37 cellular contexts compared by ENCODE assay signal in the genomic region with DNA sequence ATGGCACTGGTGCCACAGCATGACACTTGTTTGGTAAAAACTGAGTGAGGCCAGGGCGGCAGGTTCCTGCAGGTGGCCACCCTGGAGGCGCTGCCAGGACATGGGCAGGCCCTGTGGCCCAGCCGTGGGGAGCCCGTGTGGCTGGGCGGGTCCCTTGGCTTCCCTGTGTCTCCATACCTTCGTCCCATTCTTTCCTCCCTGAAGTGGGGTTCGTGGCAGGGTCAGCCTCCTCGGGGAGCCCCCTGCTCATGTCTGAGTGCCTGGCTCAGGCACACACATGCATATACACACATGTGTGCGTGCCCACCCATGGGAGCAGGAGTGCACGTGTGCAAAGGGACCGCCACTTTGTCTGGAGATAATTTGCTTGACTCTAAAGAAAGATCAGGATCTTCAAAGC.
"Had no signal": no experiment of that assay in that cellular context is flagged by ENCODE, and none has a peak within 500 bp of the region (broad histone marks: within the 10 kb centered on the region; RNA-seq: fewer than 3 reads in every experiment).

No MANE protein-coding gene starts in this region.

- H3K4me3 ChIP-seq: adrenal gland, body of pancreas, esophagus muscularis mucosa, gastrocnemius medialis had no signal

- H3K4me3 Mint-ChIP-seq: activated B cell treated with CpG ODN at 0.5 μM for 24 hours; activated CD4-positive, alpha-beta memory T cell treated with anti-CD3 and anti-CD28 coated beads for 36 hours; activated CD4-positive, alpha-beta T cell treated with anti-CD3 and anti-CD28 coated beads for 36 hours; activated CD4-positive, alpha-beta T cell treated with anti-CD3 and anti-CD28 coated beads, Interleukin-2, amount 10 ng/mL, durations not matched to agents 24 days and 14 days; activated CD8-positive, alpha-beta memory T cell treated with anti-CD3 and anti-CD28 coated beads, Interleukin-2, amount 10 ng/mL, durations not matched to agents 7 days and 5 days; activated CD8-positive, alpha-beta T cell treated with anti-CD3 and anti-CD28 coated beads, Interleukin-2, amount 10 ng/mL, durations not matched to agents 7 days and 5 days; activated naive CD4-positive, alpha-beta T cell treated with anti-CD3 and anti-CD28 coated beads for 36 hours; activated naive CD4-positive, alpha-beta T cell treated with anti-CD3 and anti-CD28 coated beads, Interleukin-2, amount 50 U/mL, for 24 hours; activated naive CD8-positive, alpha-beta T cell treated with anti-CD3 and anti-CD28 coated beads for 36 hours; activated naive CD8-positive, alpha-beta T cell treated with anti-CD3 and anti-CD28 coated beads, Interleukin-2, amount 50 U/mL, for 24 hours; activated T-helper 1 cell treated with anti-CD3 and anti-CD28 coated beads, Interleukin-12 subunit alpha, Interleukin-12 subunit beta, Interleukin-2, Interleukin-4 antibody, amounts not matched to agents 30 ng/mL and 10 ng/mL and 1 ng/mL, durations not matched to agents 14 hours and 24 hours and 36 hours; effector memory CD8-positive, alpha-beta T cell; T-helper 17 cell; T-helper 2 cell treated with Interferon-gamma antibody and Interleukin-4, amounts not matched to agents 5 μg/mL and 100 μg/mL, for 36 hours had no signal

- H3K27me3 ChIP-seq: body of pancreas, foreskin keratinocyte, gastrocnemius medialis had no signal

- H3K27me3 Mint-ChIP-seq: activated CD4-positive, alpha-beta T cell treated with anti-CD3 and anti-CD28 coated beads for 36 hours; activated naive CD4-positive, alpha-beta T cell treated with anti-CD3 and anti-CD28 coated beads, Interleukin-2, amount 50 U/mL, for 24 hours; activated naive CD8-positive, alpha-beta T cell treated with anti-CD3 and anti-CD28 coated beads for 36 hours had no signal

- ATAC-seq: activated CD4-positive, alpha-beta T cell treated with anti-CD3 and anti-CD28 coated beads for 36 hours; activated CD4-positive, CD25-positive, alpha-beta regulatory T cell treated with anti-CD3 and anti-CD28 coated beads, Interleukin-2, amount 50 U/mL, for 24 hours; activated CD8-positive, alpha-beta memory T cell treated with anti-CD3 and anti-CD28 coated beads, Interleukin-2, amount 10 ng/mL, durations not matched to agents 7 days and 5 days; activated CD8-positive, alpha-beta T cell treated with anti-CD3 and anti-CD28 coated beads, Interleukin-2, amount 10 ng/mL, durations not matched to agents 7 days and 5 days; activated naive CD8-positive, alpha-beta T cell treated with anti-CD3 and anti-CD28 coated beads, Interleukin-2, amount 50 U/mL, for 24 hours; body of pancreas; effector memory CD8-positive, alpha-beta T cell; foreskin keratinocyte; gastrocnemius medialis; T-helper 17 cell had no signal

- H3K36me3 Mint-ChIP-seq: activated CD4-positive, alpha-beta memory T cell treated with anti-CD3 and anti-CD28 coated beads for 36 hours; activated CD8-positive, alpha-beta memory T cell treated with anti-CD3 and anti-CD28 coated beads, Interleukin-2, amount 10 ng/mL, durations not matched to agents 7 days and 5 days; activated naive CD4-positive, alpha-beta T cell treated with anti-CD3 and anti-CD28 coated beads, Interleukin-2, amount 50 U/mL, for 24 hours; activated naive CD8-positive, alpha-beta T cell treated with anti-CD3 and anti-CD28 coated beads for 36 hours had no signal

- H3K4me1 ChIP-seq: adrenal gland, body of pancreas, esophagus muscularis mucosa, foreskin keratinocyte, gastrocnemius medialis had no signal

- H3K9me3 ChIP-seq: adrenal gland, body of pancreas, esophagus muscularis mucosa, gastrocnemius medialis had no signal

- FAIRE-seq: colon had no signal

- H3K36me3 ChIP-seq: adrenal gland, esophagus muscularis mucosa, gastrocnemius medialis, WERI-Rb-1 had no signal

- H3K9me3 Mint-ChIP-seq: activated B cell treated with CpG ODN at 0.5 μM for 24 hours; activated CD4-positive, alpha-beta memory T cell treated with anti-CD3 and anti-CD28 coated beads for 36 hours; activated CD4-positive, alpha-beta T cell treated with anti-CD3 and anti-CD28 coated beads, Interleukin-2, amount 10 ng/mL, durations not matched to agents 24 days and 14 days; activated naive CD4-positive, alpha-beta T cell treated with anti-CD3 and anti-CD28 coated beads for 36 hours; activated naive CD4-positive, alpha-beta T cell treated with anti-CD3 and anti-CD28 coated beads, Interleukin-2, amount 50 U/mL, for 24 hours; activated naive CD8-positive, alpha-beta T cell treated with anti-CD3 and anti-CD28 coated beads for 36 hours; activated naive CD8-positive, alpha-beta T cell treated with anti-CD3 and anti-CD28 coated beads, Interleukin-2, amount 50 U/mL, for 24 hours; activated T-helper 1 cell treated with anti-CD3 and anti-CD28 coated beads, Interleukin-12 subunit alpha, Interleukin-12 subunit beta, Interleukin-2, Interleukin-4 antibody, amounts not matched to agents 30 ng/mL and 10 ng/mL and 1 ng/mL, durations not matched to agents 14 hours and 24 hours and 36 hours; activated T-helper 2 cell treated with anti-CD3 and anti-CD28 coated beads, Interferon-gamma antibody, Interleukin-2, Interleukin-4, amounts not matched to agents 10 μg/mL and 5 μg/mL and 100 μg/mL, durations not matched to agents 14 hours and 24 hours and 36 hours; effector memory CD8-positive, alpha-beta T cell; T-helper 2 cell treated with Interferon-gamma antibody and Interleukin-4, amounts not matched to agents 5 μg/mL and 100 μg/mL, for 36 hours had no signal

- DNase-seq: activated B cell treated with CpG ODN at 0.5 μM for 24 hours; activated CD4-positive, alpha-beta memory T cell treated with anti-CD3 and anti-CD28 coated beads for 36 hours; activated CD4-positive, alpha-beta T cell treated with anti-CD3 and anti-CD28 coated beads for 36 hours; activated CD4-positive, alpha-beta T cell treated with anti-CD3 and anti-CD28 coated beads, Interleukin-2, amount 10 ng/mL, durations not matched to agents 24 days and 14 days; activated CD8-positive, alpha-beta memory T cell treated with anti-CD3 and anti-CD28 coated beads, Interleukin-2, amount 10 ng/mL, durations not matched to agents 7 days and 5 days; activated CD8-positive, alpha-beta memory T cell treated with anti-CD3 and anti-CD28 coated beads, Interleukin-2, amount 50 U/mL, for 4 hours; activated CD8-positive, alpha-beta T cell treated with anti-CD3 and anti-CD28 coated beads, Interleukin-2, amount 10 ng/mL, durations not matched to agents 7 days and 5 days; activated effector memory CD4-positive, alpha-beta T cell treated with anti-CD3 and anti-CD28 coated beads, Interleukin-2, amount 50 U/mL, for 16 hours; activated naive CD4-positive, alpha-beta T cell treated with anti-CD3 and anti-CD28 coated beads for 36 hours; activated naive CD8-positive, alpha-beta T cell treated with anti-CD3 and anti-CD28 coated beads for 36 hours; activated naive CD8-positive, alpha-beta T cell treated with anti-CD3 and anti-CD28 coated beads, Interleukin-2, amount 50 U/mL, for 24 hours; activated T-cell treated with anti-CD3 and anti-CD28 coated beads, Interleukin-2, amount 50 U/mL, for 1 hour; activated T-cell treated with anti-CD3 and anti-CD28 coated beads, Interleukin-2, amount 50 U/mL, for 48 hours; adrenal gland; amygdala; aorta; body of pancreas; caudate nucleus; cortex of kidney; dermis blood vessel endothelial cell; effector CD4-positive, alpha-beta T cell; effector memory CD8-positive, alpha-beta T cell; erythroblast; foreskin keratinocyte; gastrocnemius medialis; glutamatergic neuron; T-helper 1 cell; T-helper 17 cell; T1000; WERI-Rb-1 had no signal

- H3K27ac ChIP-seq: adrenal gland, body of pancreas, esophagus muscularis mucosa, foreskin keratinocyte, gastrocnemius medialis, WERI-Rb-1 had no signal

- H3K4me1 Mint-ChIP-seq: activated B cell treated with CpG ODN at 0.5 μM for 24 hours; activated CD4-positive, alpha-beta T cell treated with anti-CD3 and anti-CD28 coated beads for 36 hours; activated CD4-positive, alpha-beta T cell treated with anti-CD3 and anti-CD28 coated beads, Interleukin-2, amount 10 ng/mL, durations not matched to agents 24 days and 14 days; activated CD8-positive, alpha-beta memory T cell treated with anti-CD3 and anti-CD28 coated beads, Interleukin-2, amount 10 ng/mL, durations not matched to agents 7 days and 5 days; activated naive CD4-positive, alpha-beta T cell treated with anti-CD3 and anti-CD28 coated beads, Interleukin-2, amount 50 U/mL, for 24 hours; activated naive CD8-positive, alpha-beta T cell treated with anti-CD3 and anti-CD28 coated beads for 36 hours; activated naive CD8-positive, alpha-beta T cell treated with anti-CD3 and anti-CD28 coated beads, Interleukin-2, amount 50 U/mL, for 24 hours had no signal

- H3K27ac Mint-ChIP-seq: activated B cell treated with CpG ODN at 0.5 μM for 24 hours; activated CD4-positive, alpha-beta memory T cell treated with anti-CD3 and anti-CD28 coated beads for 36 hours; activated CD4-positive, alpha-beta T cell treated with anti-CD3 and anti-CD28 coated beads for 36 hours; activated CD4-positive, alpha-beta T cell treated with anti-CD3 and anti-CD28 coated beads, Interleukin-2, amount 10 ng/mL, durations not matched to agents 24 days and 14 days; activated CD8-positive, alpha-beta memory T cell treated with anti-CD3 and anti-CD28 coated beads, Interleukin-2, amount 10 ng/mL, durations not matched to agents 7 days and 5 days; activated CD8-positive, alpha-beta T cell treated with anti-CD3 and anti-CD28 coated beads, Interleukin-2, amount 10 ng/mL, durations not matched to agents 7 days and 5 days; activated naive CD4-positive, alpha-beta T cell treated with anti-CD3 and anti-CD28 coated beads for 36 hours; activated naive CD4-positive, alpha-beta T cell treated with anti-CD3 and anti-CD28 coated beads, Interleukin-2, amount 50 U/mL, for 24 hours; activated naive CD8-positive, alpha-beta T cell treated with anti-CD3 and anti-CD28 coated beads for 36 hours; activated naive CD8-positive, alpha-beta T cell treated with anti-CD3 and anti-CD28 coated beads, Interleukin-2, amount 50 U/mL, for 24 hours; activated T-helper 1 cell treated with anti-CD3 and anti-CD28 coated beads, Interleukin-12 subunit alpha, Interleukin-12 subunit beta, Interleukin-2, Interleukin-4 antibody, amounts not matched to agents 30 ng/mL and 10 ng/mL and 1 ng/mL, durations not matched to agents 14 hours and 24 hours and 36 hours; activated T-helper 2 cell treated with anti-CD3 and anti-CD28 coated beads, Interferon-gamma antibody, Interleukin-2, Interleukin-4, amounts not matched to agents 10 μg/mL and 5 μg/mL and 100 μg/mL, durations not matched to agents 14 hours and 24 hours and 36 hours; effector memory CD8-positive, alpha-beta T cell; T-helper 17 cell; T-helper 2 cell treated with Interferon-gamma antibody and Interleukin-4, amounts not matched to agents 5 μg/mL and 100 μg/mL, for 36 hours had no signal
